ENCODE assay signal across 1 cellular context in the genomic region with DNA sequence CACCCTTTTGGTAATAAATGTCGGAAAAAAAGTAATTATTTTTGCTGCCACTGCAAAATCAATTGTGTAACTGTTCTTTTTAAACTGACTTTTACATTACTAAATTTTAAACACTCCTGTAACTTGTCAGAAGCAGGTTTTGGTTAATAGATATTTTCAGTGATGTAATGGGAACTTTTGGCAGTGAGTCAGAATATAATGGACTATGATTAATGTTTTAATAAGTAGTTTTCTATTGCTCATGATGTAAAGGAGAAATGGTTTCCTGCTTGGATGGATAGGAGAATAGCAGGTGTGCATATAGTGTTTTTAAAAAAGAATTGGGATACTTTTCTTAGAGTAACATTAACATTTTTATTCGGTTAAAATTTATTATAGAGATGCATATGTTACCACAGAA.
A peak's percentile ranks its signal among the peaks of the same experiment; 100 is the strongest.
TF ChIP-seq lines count a peak whose summit lies in the region.

No MANE protein-coding gene starts in this region.

TF ChIP-seq in SK-N-SH, 30 proteins besides CTCF, POLR2A, EP300 and RAD21 (continued from another document):
- 0 out of 2 replicates have a peak, but pooled peaks have one; percentile 39 for TF ChIP-seq FOXM1 (IDR thresholded peaks at IDR 0.05; ENCODE audit: low read depth)
- TF ChIP-seq YY1 (IDR thresholded peaks at IDR 0.05; ENCODE audit: low read depth) = 0 out of 2 replicates have a peak, but pooled peaks have one; percentile 28
- no peak for TF ChIP-seq REST (IDR thresholded peaks at IDR 0.05; ENCODE audit: low read depth, low read length)
- TF ChIP-seq JUND (IDR thresholded peaks at IDR 0.05) = peak; percentile 55
- peak; percentile 86 for TF ChIP-seq TCF12 (IDR thresholded peaks at IDR 0.05)
- TF ChIP-seq SIN3A (IDR thresholded peaks at IDR 0.05; ENCODE audit: borderline replicate concordance, low read depth, low read length) = no peak
- no peak for TF ChIP-seq ELF1 (IDR thresholded peaks at IDR 0.05)
- TF ChIP-seq NFIC (IDR thresholded peaks at IDR 0.05; ENCODE audit: borderline replicate concordance) = peak; percentile 79; the same call in 1 of the 2 replicates
